In the genomic region with DNA sequence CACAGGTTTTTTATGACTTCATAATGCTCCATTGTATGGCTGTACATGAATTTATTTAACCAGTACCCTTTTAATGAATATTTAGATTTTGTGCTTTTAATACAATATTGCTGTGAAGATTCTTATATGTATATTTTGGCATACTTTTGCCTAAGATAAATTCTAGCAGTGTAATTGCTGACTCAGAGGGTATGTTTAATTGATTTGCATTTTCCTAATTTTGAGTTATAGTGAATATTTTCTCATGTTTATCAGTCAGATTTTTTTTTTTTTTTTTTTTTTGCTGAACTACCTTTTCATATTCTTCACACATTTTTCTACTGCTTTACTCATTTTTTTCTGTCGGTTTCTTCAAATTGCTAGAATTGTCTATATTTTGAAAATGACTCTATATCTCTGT, we compare ENCODE assay signal across 3 cellular contexts.
TF ChIP-seq lines count a peak whose summit lies in the region.

No MANE protein-coding gene starts in this region.

TF ChIP-seq in HepG2, 621 proteins besides CTCF, POLR2A, EP300 and RAD21:
- peak in 1 of 2 experiments; percentile 72; a peak in 2 of 4 replicates for TF ChIP-seq MAFK (conservative IDR thresholded peaks at IDR 0.05 in 1 of 2, IDR thresholded peaks at IDR 0.05 in 1 of 2; ENCODE audit: low read length in 2 of 2)
- no peak for TF ChIP-seq GLI4 (CRISPR knock-in tag; IDR thresholded peaks at IDR 0.05; ENCODE audit: borderline replicate concordance)
- peak; percentile 48; the same call in 1 of the 2 replicates for TF ChIP-seq MAFF (IDR thresholded peaks at IDR 0.05; ENCODE audit: low read depth, low read length)
TF ChIP-seq in HepG2: peak in this region for 2.

TF ChIP-seq in IMR-90, 13 proteins besides CTCF, POLR2A, EP300 and RAD21:
- TF ChIP-seq MAFK (IDR thresholded peaks at IDR 0.05; ENCODE audit: low read depth, low read length) = peak; percentile 54
- no peak for TF ChIP-seq USF2 (IDR thresholded peaks at IDR 0.05; ENCODE audit: low read depth, low read length)
- TF ChIP-seq RFX5 (IDR thresholded peaks at IDR 0.05; ENCODE audit: low read depth, low read length) = no peak

TF ChIP-seq in SK-N-SH, 30 proteins besides CTCF, POLR2A, EP300 and RAD21:
- TF ChIP-seq SIN3A (IDR thresholded peaks at IDR 0.05; ENCODE audit: borderline replicate concordance, low read depth, low read length) = no peak
- TF ChIP-seq REST (IDR thresholded peaks at IDR 0.05; ENCODE audit: low read depth, low read length) = no peak
- TF ChIP-seq TEAD4 (IDR thresholded peaks at IDR 0.05; ENCODE audit: borderline replicate concordance, insufficient read depth) = no peak
- no peak for TF ChIP-seq RXRA (IDR thresholded peaks at IDR 0.05; ENCODE audit: borderline replicate concordance, low read depth)
- no peak for TF ChIP-seq RFX5 (IDR thresholded peaks at IDR 0.05; ENCODE audit: low read length)
- no peak for TF ChIP-seq YY1 (IDR thresholded peaks at IDR 0.05; ENCODE audit: low read depth)
- TF ChIP-seq MAX (IDR thresholded peaks at IDR 0.05; ENCODE audit: low read depth) = no peak
